ENCODE assay signal across 18 cellular contexts in genomic region chr16:56929639-56930038, GRCh38. TPM values are rescaled to one million over a fixed set of nuclear protein-coding genes. Genes with fewer than 3 reads are reported as not detected.
A peak's percentile ranks its signal among the peaks of the same experiment; 100 is the strongest.
DNase-seq lines count a peak whose midpoint lies in the region; ATAC-seq and TF ChIP-seq lines count a peak whose summit lies in the region.
"Had no signal": no experiment of that assay in that cellular context is flagged by ENCODE, and none has a peak within 500 bp of the region (broad histone marks: within the 10 kb centered on the region; RNA-seq: fewer than 3 reads in every experiment).

No MANE protein-coding gene starts in this region.

- POLR2A ChIA-PET in activated B cell treated with CpG ODN at 0.5 μM for 24 hours (lab: Charles Lee): interaction anchor here (0.6 to 22.7 kb wide), 8 partner anchors 10 to 64 kb away, joined by 3 to 795 read pairs (median 16); partner anchors contain the start of gene SLC12A3

- no peak for ATAC-seq in activated B cell treated with CpG ODN at 0.5 μM for 24 hours (ENCODE audit: low read depth)
- no peak for ATAC-seq in activated T-helper 17 cell treated with anti-CD3 and anti-CD28 coated beads, Interleukin-2, amount 50 U/mL, for 72 hours (replicated peaks)
- no peak for ATAC-seq in HG02610 (IDR thresholded peaks at IDR 0.05; ENCODE audit: unreplicated experiment)
- ATAC-seq: CD8-positive, alpha-beta T cell; Panc1 had no signal

- no peaks in the 10 kb centered on the region for H3K9me3 Mint-ChIP-seq in activated B cell treated with CpG ODN at 0.5 μM for 24 hours
- H3K9me3 Mint-ChIP-seq in activated T-helper 17 cell treated with anti-CD3 and anti-CD28 coated beads, Interleukin-2, amount 50 U/mL, for 72 hours: no peaks in the 10 kb centered on the region
- H3K9me3 Mint-ChIP-seq: CD8-positive, alpha-beta T cell; H9 had no signal

- CTCF ChIA-PET in activated B cell treated with CpG ODN at 0.5 μM for 24 hours (lab: Charles Lee): interaction anchor here (0.9 kb wide), 1 partner anchor 63 kb away, joined by 3 read pairs; no protein-coding TSS in a partner anchor

- DNase-seq in NOMO-1 treated with DMSO at 0.1 percent for 48 hours (lab: John Stamatoyannopoulos, UW; ENCODE audit: unreplicated experiment) (peak; percentile 5), NOMO-1 treated with dmso at 0.1 percent for 144 hours (lab: John Stamatoyannopoulos, UW; ENCODE audit: unreplicated experiment) (no peak), NAMALWA (ENCODE audit: low spot score) (peak; percentile 60), activated B cell treated with CpG ODN at 0.5 μM for 24 hours (no peak), EL (no peak), putamen (ENCODE audit: low spot score) (no peak)
- DNase-seq: 8988T; CD8-positive, alpha-beta T cell; DMS79; H9; NCI-H1105 treated with DMSO at 0.1 percent for 48 hours; NCI-H187 treated with DMSO at 0.1 percent for 48 hours; NCI-H69 had no signal

- intact Hi-C loops in activated B cell treated with CpG ODN at 0.5 μM for 24 hours (cut with micrococcal nuclease): loop anchor here (5.0 to 10.0 kb wide), 3 partner anchors 295 to 608 kb away; partner anchors contain the start of genes AMFR, CCDC102A, MT1A and MT1M

- peaks cover 25% of the 10 kb centered on the region for H3K36me3 Mint-ChIP-seq in activated B cell treated with CpG ODN at 0.5 μM for 24 hours (ENCODE audit: low read depth)
- H3K36me3 Mint-ChIP-seq in activated T-helper 17 cell treated with anti-CD3 and anti-CD28 coated beads, Interleukin-2, amount 50 U/mL, for 72 hours (ENCODE audit: low read depth): peaks cover 30% of the 10 kb centered on the region

- peak overlapping the region; percentile 69 for H3K27ac Mint-ChIP-seq in activated B cell treated with CpG ODN at 0.5 μM for 24 hours
- no peak overlapping the region for H3K27ac Mint-ChIP-seq in activated T-helper 17 cell treated with anti-CD3 and anti-CD28 coated beads, Interleukin-2, amount 50 U/mL, for 72 hours
- H3K27ac Mint-ChIP-seq: CD8-positive, alpha-beta T cell had no signal

- H3K4me1 Mint-ChIP-seq in activated B cell treated with CpG ODN at 0.5 μM for 24 hours: peaks cover 43% of the 10 kb centered on the region
- H3K4me1 Mint-ChIP-seq in activated T-helper 17 cell treated with anti-CD3 and anti-CD28 coated beads, Interleukin-2, amount 50 U/mL, for 72 hours: peaks cover 4% of the 10 kb centered on the region

- no peak overlapping the region for H3K4me3 Mint-ChIP-seq in activated B cell treated with CpG ODN at 0.5 μM for 24 hours
- no peak overlapping the region for H3K4me3 Mint-ChIP-seq in activated T-helper 17 cell treated with anti-CD3 and anti-CD28 coated beads, Interleukin-2, amount 50 U/mL, for 72 hours
- H3K4me3 Mint-ChIP-seq: CD8-positive, alpha-beta T cell; H9 had no signal

- no peaks in the 10 kb centered on the region for H3K27me3 Mint-ChIP-seq in activated B cell treated with CpG ODN at 0.5 μM for 24 hours
- H3K27me3 Mint-ChIP-seq in activated T-helper 17 cell treated with anti-CD3 and anti-CD28 coated beads, Interleukin-2, amount 50 U/mL, for 72 hours: no peaks in the 10 kb centered on the region

- TF ChIP-seq CTCF in activated B cell treated with CpG ODN at 0.5 μM for 24 hours (IDR thresholded peaks at IDR 0.05): no peak

RNA-seq across cellular contexts. Expression of gene HERPUD1, which starts 2.3 kb away (rescaled TPM):
- 766 and 820 TPM in 2 replicates for total RNA-seq in activated B cell treated with CpG ODN at 0.5 μM for 24 hours
- 100 to 1,000 TPM; 162 to 186 TPM for total RNA-seq in activated T-helper 17 cell treated with anti-CD3 and anti-CD28 coated beads, Interleukin-2, amount 50 U/mL, for 72 hours

RNA-seq across cellular contexts. Expression of gene CETP, which starts 32.1 kb away (rescaled TPM):
- total RNA-seq in activated B cell treated with CpG ODN at 0.5 μM for 24 hours: 1.0 and 1.4 TPM in 2 replicates
- not detected for total RNA-seq in activated T-helper 17 cell treated with anti-CD3 and anti-CD28 coated beads, Interleukin-2, amount 50 U/mL, for 72 hours
- total RNA-seq: H9, HT1080, SK-MEL-5 had no signal

RNA-seq across cellular contexts. Expression of gene NLRC5, which starts 59.7 kb away (rescaled TPM):
- 296 and 372 TPM in 2 replicates for total RNA-seq in activated B cell treated with CpG ODN at 0.5 μM for 24 hours
- 100 to 1,000 TPM; 182 to 219 TPM for total RNA-seq in activated T-helper 17 cell treated with anti-CD3 and anti-CD28 coated beads, Interleukin-2, amount 50 U/mL, for 72 hours

Comparison
In these comparisons a context has a peak if more than half of its experiments do, and no peak if none do; other contexts are left out.
1. DNase-seq: peak in NOMO-1 treated with DMSO at 0.1 percent for 48 hours (single experiment) and NAMALWA (single experiment); none in NOMO-1 treated with dmso at 0.1 percent for 144 hours (single experiment), activated B cell treated with CpG ODN at 0.5 μM for 24 hours (single experiment), EL (single experiment) and putamen (single experiment).